ENCODE assay signal across 21 cellular contexts in genomic region chr2:121947681-121948080, GRCh38.
"Had no signal": no experiment of that assay in that cellular context is flagged by ENCODE, and none has a peak within 500 bp of the region (broad histone marks: within the 10 kb centered on the region; RNA-seq: fewer than 3 reads in every experiment).

No MANE protein-coding gene starts in this region.

- H3K4me2 ChIP-seq: hepatocyte had no signal

- H3K4me3 ChIP-seq: dorsolateral prefrontal cortex, hepatocyte, lung, spleen, testis, tibial nerve, upper lobe of right lung, vagina had no signal

- H3K27me3 ChIP-seq: dorsolateral prefrontal cortex, hepatocyte, neutrophil, testis, tibial nerve, upper lobe of right lung, vagina had no signal

- H3K27ac ChIP-seq: dorsolateral prefrontal cortex, hepatocyte, neutrophil, spleen, testis, tibial nerve, upper lobe of right lung, vagina had no signal

- DNase-seq: dorsolateral prefrontal cortex; effector CD8-positive, alpha-beta T cell; foreskin melanocyte; head of caudate nucleus; kidney; left colon; left ventricle myocardium superior; mesenchymal stem cell; naive thymus-derived CD4-positive, alpha-beta T cell; posterior cingulate gyrus; spleen; stimulated activated CD4-positive, alpha-beta T cell treated with anti-CD3 and anti-CD28 coated beads, Interleukin-15, amount 100 ng/mL, for 24 hours; stimulated activated CD4-positive, alpha-beta T cell treated with anti-CD3 and anti-CD28 coated beads, Interleukin-1b, Interleukin-23, amount 100 ng/mL, for 48 hours; stimulated activated CD4-positive, alpha-beta T cell treated with anti-CD3 and anti-CD28 coated beads, Interleukin-4, amount 100 ng/mL, for 24 hours; testis; upper lobe of right lung had no signal

- H2AFZ ChIP-seq: hepatocyte had no signal

- H3K9me3 ChIP-seq: neutrophil, spleen, testis, tibial nerve, upper lobe of right lung, vagina had no signal

- H3K36me3 ChIP-seq: neutrophil, spleen, tibial nerve, upper lobe of right lung, vagina had no signal

- H3K4me1 ChIP-seq: spleen, testis, tibial nerve, upper lobe of right lung, vagina had no signal

- H3K79me2 ChIP-seq: hepatocyte had no signal
